In the genomic region with DNA sequence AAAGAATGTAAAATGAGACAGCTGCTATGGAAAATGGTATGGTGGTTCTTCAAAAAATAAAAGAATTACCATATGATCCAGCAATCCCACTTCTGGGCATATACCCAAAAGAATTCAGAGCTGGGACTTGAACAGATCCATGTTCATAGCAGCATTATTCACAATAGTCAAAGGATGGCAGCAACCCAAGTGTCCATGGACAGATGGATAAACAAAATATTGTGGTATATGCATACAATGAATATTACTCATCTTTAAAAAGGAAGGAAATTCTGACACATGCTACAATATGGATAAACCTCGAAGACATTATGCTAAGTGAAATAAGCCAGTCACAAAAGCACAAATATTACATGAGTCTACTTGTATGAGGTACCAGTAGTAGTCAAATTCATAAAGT, we compare ENCODE assay signal across 18 cellular contexts. TPM values are rescaled to one million over a fixed set of nuclear protein-coding genes. Genes with fewer than 3 reads are reported as not detected.
A peak's percentile ranks its signal among the peaks of the same experiment; 100 is the strongest.
DNase-seq lines count a peak whose midpoint lies in the region; ATAC-seq, FAIRE-seq and TF ChIP-seq lines count a peak whose summit lies in the region.
"Had no signal": no experiment of that assay in that cellular context is flagged by ENCODE, and none has a peak within 500 bp of the region (broad histone marks: within the 10 kb centered on the region; RNA-seq: fewer than 3 reads in every experiment).

No MANE protein-coding gene starts in this region.

- H3K4me3 ChIP-seq in ACC112 (ENCODE audit: low read depth, low read length) (no peak overlapping the region), pancreas (no peak overlapping the region)
- H3K4me3 ChIP-seq: SK-N-MC, skin epidermis had no signal

- DNase-seq in HS-5 (ENCODE audit: low read depth), result peak; percentile 96
- peak; percentile 40 to 58 for DNase-seq in foreskin keratinocyte
- DNase-seq in pancreas, result no peak
- no peak for DNase-seq in endothelial cell (ENCODE audit: low spot score)
- no peak for DNase-seq in SK-N-DZ (ENCODE audit: low spot score)
- DNase-seq: activated gamma-delta T cell; caudate nucleus; natural killer cell; NCI-H1105 treated with DMSO at 0.1 percent for 48 hours; stimulated activated naive CD4-positive, alpha-beta T cell treated with Interleukin-2 at 50 U/mL for 16 hours had no signal

- WGBS in pancreas, 2 donors, result 74 to 78% methylated on average over 1 of the region's 1 CpG

- H3K36me3 ChIP-seq in ACC112 (ENCODE audit: insufficient read depth, low read length), result peaks cover 5% of the 10 kb centered on the region; the same call in 1 of the 2 replicates
- peaks cover 0 to 29% (median 0%) of the 10 kb centered on the region in 3 donors for H3K36me3 ChIP-seq in pancreas

- H3K27ac Mint-ChIP-seq in brain (peak overlapping the region in 3 of 5 experiments; percentile 20 to 68 (median 47)), endothelial cell (ENCODE audit: unreplicated experiment) (no peak overlapping the region)
- H3K27ac Mint-ChIP-seq: IgD-negative memory B cell, natural killer cell had no signal

- no peaks in the 10 kb centered on the region for H3K79me2 ChIP-seq in ACC112 (ENCODE audit: control insufficient read depth, insufficient read depth, low read length, unreplicated experiment)

- H3K9me3 ChIP-seq in pancreas, result no peaks in the 10 kb centered on the region

- H3K4me1 Mint-ChIP-seq in brain (no peaks in the 10 kb centered on the region), endothelial cell (ENCODE audit: unreplicated experiment) (no peaks in the 10 kb centered on the region)

- H3K36me3 Mint-ChIP-seq in brain (peaks cover 57% of the 10 kb centered on the region), endothelial cell (ENCODE audit: low read depth, unreplicated experiment) (peaks cover 5% of the 10 kb centered on the region)

- H3K4me1 ChIP-seq in ACC112 (ENCODE audit: control insufficient read depth, insufficient read depth, low read length, unreplicated experiment) (peaks cover 9% of the 10 kb centered on the region), foreskin keratinocyte (no peaks in the 10 kb centered on the region), pancreas (no peaks in the 10 kb centered on the region)

- H3K27me3 Mint-ChIP-seq in brain (no peaks in the 10 kb centered on the region), endothelial cell (ENCODE audit: unreplicated experiment) (peaks cover 1% of the 10 kb centered on the region)
- H3K27me3 Mint-ChIP-seq: IgD-negative memory B cell had no signal

- H2AFZ ChIP-seq in ACC112 (ENCODE audit: low read length, unreplicated experiment), result no peak overlapping the region

- H3K9me3 Mint-ChIP-seq in brain (no peaks in the 10 kb centered on the region), endothelial cell (ENCODE audit: unreplicated experiment) (no peaks in the 10 kb centered on the region)
- H3K9me3 Mint-ChIP-seq: IgD-negative memory B cell, natural killer cell had no signal

- no peak for FAIRE-seq in pancreas (lab: Jason Lieb, UNC)
- FAIRE-seq: D721Med, H1 had no signal

- intact Hi-C loops in pancreas (cut with DNase I), result no loop called here

- peak overlapping the region in 1 of 5 experiments; percentile 16 for H3K4me3 Mint-ChIP-seq in brain
- H3K4me3 Mint-ChIP-seq in endothelial cell (ENCODE audit: unreplicated experiment), result no peak overlapping the region
- H3K4me3 Mint-ChIP-seq: IgD-negative memory B cell, natural killer cell had no signal

- H3K27ac ChIP-seq in ACC112 (ENCODE audit: low read depth, low read length) (peak overlapping the region; percentile 72), foreskin keratinocyte (no peak overlapping the region), pancreas (no peak overlapping the region)
- H3K27ac ChIP-seq: SK-N-MC, skin epidermis had no signal

- ATAC-seq in foreskin keratinocyte (peak; percentile 66), pancreas (no peak), GM19467 (IDR thresholded peaks at IDR 0.05; ENCODE audit: unreplicated experiment) (no peak)
- ATAC-seq: natural killer cell had no signal

- H3K27me3 ChIP-seq in ACC112 (ENCODE audit: insufficient read depth, low read length), result no peaks in the 10 kb centered on the region
- no peaks in the 10 kb centered on the region for H3K27me3 ChIP-seq in foreskin keratinocyte
- no peaks in the 10 kb centered on the region for H3K27me3 ChIP-seq in pancreas

- TF ChIP-seq CTCF in brain (conservative IDR thresholded peaks at IDR 0.05) (no peak), foreskin keratinocyte (conservative IDR thresholded peaks at IDR 0.05) (no peak), pancreas (IDR thresholded peaks at IDR 0.05) (no peak), endothelial cell (IDR thresholded peaks at IDR 0.05; ENCODE audit: unreplicated experiment) (no peak)

RNA-seq across cellular contexts. Expression of a gene that starts 9.1 kb away (rescaled TPM):
- 49.6 TPM for polyA plus RNA-seq in brain (ENCODE audit: insufficient read depth, low read depth, low replicate concordance)
- total RNA-seq in foreskin keratinocyte, result 12.6 TPM in 2 replicates
- 4.8 and 5.3 TPM in 2 replicates for polyA plus RNA-seq in foreskin keratinocyte
- 10 to 100 TPM in 2 of 6 donors, 1 to 10 TPM in 4; 5.7 to 14.3 (median 8.8) TPM for total RNA-seq in pancreas
- polyA plus RNA-seq in pancreas, result 10 to 100 TPM; 13.8 to 18.6 TPM
- total RNA-seq in endothelial cell (ENCODE audit: unreplicated experiment), result 25.0 TPM
- polyA plus RNA-seq in SK-N-DZ (2014; cell fraction: cytosol; rRNA removed), result 31.9 and 42.7 TPM in 2 replicates
- 26.5 and 31.2 TPM in 2 replicates for polyA plus RNA-seq in SK-N-DZ (2014; cell fraction: nucleus; rRNA removed)

RNA-seq across cellular contexts. Expression of a gene that starts 9.4 kb away (rescaled TPM):
- 101 TPM for polyA plus RNA-seq in brain (ENCODE audit: insufficient read depth, low read depth, low replicate concordance)
- total RNA-seq in foreskin keratinocyte, result 51.4 and 53.1 TPM in 2 replicates
- polyA plus RNA-seq in foreskin keratinocyte, result 39.6 and 44.8 TPM in 2 replicates
- 10 to 100 TPM; 33.7 to 39.7 (median 37.6) TPM for total RNA-seq in pancreas
- 10 to 100 TPM; 13.2 to 14.7 TPM for polyA plus RNA-seq in pancreas
- 70.8 TPM for total RNA-seq in endothelial cell (ENCODE audit: unreplicated experiment)
- polyA plus RNA-seq in SK-N-DZ (2014; cell fraction: cytosol; rRNA removed), result 22.9 and 31.1 TPM in 2 replicates
- polyA plus RNA-seq in SK-N-DZ (2014; cell fraction: nucleus; rRNA removed), result 9.5 and 27.8 TPM in 2 replicates

RNA-seq across cellular contexts. Expression of a gene that starts 11.7 kb away (rescaled TPM):
- 54.6 TPM for polyA plus RNA-seq in brain (ENCODE audit: insufficient read depth, low read depth, low replicate concordance)
- 71.1 and 74.1 TPM in 2 replicates for total RNA-seq in foreskin keratinocyte
- polyA plus RNA-seq in foreskin keratinocyte, result 38.2 and 40.7 TPM in 2 replicates
- total RNA-seq in pancreas, result 10 to 100 TPM; 21.7 to 42.4 (median 25.6) TPM
- 10 to 100 TPM; 20.5 to 32.1 TPM for polyA plus RNA-seq in pancreas
- total RNA-seq in endothelial cell (ENCODE audit: unreplicated experiment), result 144 TPM
- polyA plus RNA-seq in SK-N-DZ (2014; cell fraction: cytosol; rRNA removed), result 30.9 and 31.2 TPM in 2 replicates
- polyA plus RNA-seq in SK-N-DZ (2014; cell fraction: nucleus; rRNA removed), result 45.7 and 70.5 TPM in 2 replicates

RNA-seq across cellular contexts. Expression of a gene that starts 43.5 kb away (rescaled TPM):
- polyA plus RNA-seq in brain (ENCODE audit: insufficient read depth, low read depth, low replicate concordance), result 33.2 TPM
- total RNA-seq in foreskin keratinocyte, result 49.0 and 51.7 TPM in 2 replicates
- polyA plus RNA-seq in foreskin keratinocyte, result 37.4 and 45.3 TPM in 2 replicates
- 10 to 100 TPM; 14.2 to 27.6 (median 18.6) TPM for total RNA-seq in pancreas
- 10 to 100 TPM; 34.2 to 45.8 TPM for polyA plus RNA-seq in pancreas
- total RNA-seq in endothelial cell (ENCODE audit: unreplicated experiment), result 46.1 TPM
- 118 and 119 TPM in 2 replicates for polyA plus RNA-seq in SK-N-DZ (2014; cell fraction: cytosol; rRNA removed)
- 493 and 536 TPM in 2 replicates for polyA plus RNA-seq in SK-N-DZ (2014; cell fraction: nucleus; rRNA removed)

RNA-seq across cellular contexts. Expression of a gene that starts 58.5 kb away (rescaled TPM):
- polyA plus RNA-seq in brain (ENCODE audit: insufficient read depth, low read depth, low replicate concordance) (77.2 TPM), foreskin keratinocyte (1.6 and 1.8 TPM in 2 replicates), pancreas (10 to 100 TPM in 1 of 2 donors, 1 to 10 TPM in 1; 2.3 to 11.9 TPM)
- total RNA-seq in foreskin keratinocyte (2.1 and 2.6 TPM in 2 replicates), pancreas (1 to 10 TPM; 1.8 to 6.0 (median 3.6) TPM), endothelial cell (ENCODE audit: unreplicated experiment) (38.4 TPM)
- polyA plus RNA-seq in SK-N-DZ (2014; cell fraction: cytosol; rRNA removed), result 27.4 and 27.5 TPM in 2 replicates
- polyA plus RNA-seq in SK-N-DZ (2014; cell fraction: nucleus; rRNA removed), result 6.1 and 11.7 TPM in 2 replicates

Comparison
In these comparisons a context has a peak if more than half of its experiments do, and no peak if none do; other contexts are left out.
1. DNase-seq: peak in HS-5 (single experiment) and foreskin keratinocyte (2 of 2); none in pancreas (0 of 6), endothelial cell (single experiment) and SK-N-DZ (single experiment).